In the genomic region with DNA sequence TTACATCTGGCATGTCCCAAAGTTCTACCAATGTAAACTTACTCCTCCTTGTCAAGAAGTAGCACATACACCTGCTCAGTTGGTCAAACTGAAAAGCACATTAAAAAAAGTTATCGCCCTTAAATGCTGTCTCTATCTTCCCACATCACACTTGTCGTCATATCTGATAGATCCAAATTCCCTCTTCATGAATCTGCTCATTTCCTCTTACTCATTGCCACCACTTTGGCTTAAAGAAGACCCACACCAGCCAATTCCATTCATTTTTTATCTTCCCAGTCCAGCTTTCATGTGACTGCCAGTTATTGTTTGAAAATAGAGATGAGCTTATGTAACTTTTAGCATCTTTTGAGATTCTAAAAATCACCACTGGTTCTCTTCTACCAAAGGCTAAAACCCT, we compare ENCODE assay signal across 29 cellular contexts.
"Had no signal": no experiment of that assay in that cellular context is flagged by ENCODE, and none has a peak within 500 bp of the region (broad histone marks: within the 10 kb centered on the region; RNA-seq: fewer than 3 reads in every experiment).

No MANE protein-coding gene starts in this region.

- H3K9me3 Mint-ChIP-seq: activated B cell treated with CpG ODN at 0.5 μM for 24 hours; activated naive CD8-positive, alpha-beta T cell treated with anti-CD3 and anti-CD28 coated beads, Interleukin-2, amount 10 ng/mL, durations not matched to agents 7 days and 5 days; dendritic cell treated with granulocyte-macrophage colony-stimulating factor and Interleukin-4, amounts not matched to agents 40 ng/mL and 50 ng/mL, for 4 days had no signal

- DNase-seq: activated B cell treated with CpG ODN at 0.5 μM for 24 hours; activated CD4-positive, alpha-beta T cell treated with anti-CD3 and anti-CD28 coated beads for 36 hours; activated CD4-positive, alpha-beta T cell treated with anti-CD3 and anti-CD28 coated beads, Interleukin-2, amount 50 U/mL, for 4 hours; activated CD8-positive, alpha-beta memory T cell treated with anti-CD3 and anti-CD28 coated beads for 24 hours; activated CD8-positive, alpha-beta memory T cell treated with anti-CD3 and anti-CD28 coated beads, Interleukin-2, amount 50 U/mL, for 4 hours; activated naive CD8-positive, alpha-beta T cell treated with anti-CD3 and anti-CD28 coated beads, Interleukin-2, amount 10 ng/mL, durations not matched to agents 7 days and 5 days; activated T-cell treated with anti-CD3 and anti-CD28 coated beads, Interleukin-2, amount 50 U/mL, for 24 hours; amniotic stem cell; body of pancreas; effector CD4-positive, alpha-beta T cell; foreskin keratinocyte; kidney; lower lobe of right lung; naive B cell; occipital lobe; posterior cingulate gyrus; right lobe of liver; small intestine; stimulated activated CD4-positive, alpha-beta T cell treated with anti-CD3 and anti-CD28 coated beads, Interleukin-2, amount 100 ng/mL, for 24 hours; stimulated activated naive CD8-positive, alpha-beta T cell treated with anti-CD3 and anti-CD28 coated beads, Interleukin-15, amount 100 ng/mL, for 72 hours; T1000; uterus had no signal

- H3K27ac ChIP-seq: body of pancreas, foreskin keratinocyte, lower lobe of right lung, right lobe of liver, suprapubic skin, tibial nerve, uterus had no signal

- H3K36me3 ChIP-seq: lower lobe of right lung, right lobe of liver, suprapubic skin, tibial nerve, uterus had no signal

- H3K27ac Mint-ChIP-seq: activated B cell treated with CpG ODN at 0.5 μM for 24 hours; activated CD4-positive, alpha-beta T cell treated with anti-CD3 and anti-CD28 coated beads for 36 hours; activated naive CD8-positive, alpha-beta T cell treated with anti-CD3 and anti-CD28 coated beads, Interleukin-2, amount 10 ng/mL, durations not matched to agents 7 days and 5 days; activated T-cell treated with anti-CD3 and anti-CD28 coated beads, Interleukin-2, amount 50 U/mL, for 24 hours; activated T-helper 17 cell treated with anti-CD3 and anti-CD28 coated beads, Interleukin-2, amount 50 U/mL, for 72 hours; dendritic cell treated with granulocyte-macrophage colony-stimulating factor and Interleukin-4, amounts not matched to agents 40 ng/mL and 50 ng/mL, for 4 days; naive B cell; stimulated activated effector memory CD8-positive, alpha-beta T cell treated with anti-CD3 and anti-CD28 coated beads, Interleukin-12 subunit alpha, Interleukin-12 subunit beta, amount 100 ng/mL, for 72 hours; stimulated activated naive CD8-positive, alpha-beta T cell treated with anti-CD3 and anti-CD28 coated beads, Interleukin-15, amount 100 ng/mL, for 72 hours had no signal

- H3K36me3 Mint-ChIP-seq: activated naive CD8-positive, alpha-beta T cell treated with anti-CD3 and anti-CD28 coated beads, Interleukin-2, amount 10 ng/mL, durations not matched to agents 7 days and 5 days; naive B cell; stimulated activated effector memory CD8-positive, alpha-beta T cell treated with anti-CD3 and anti-CD28 coated beads, Interleukin-12 subunit alpha, Interleukin-12 subunit beta, amount 100 ng/mL, for 72 hours had no signal

- ATAC-seq: activated CD4-positive, alpha-beta T cell treated with anti-CD3 and anti-CD28 coated beads for 36 hours; activated T-helper 17 cell treated with anti-CD3 and anti-CD28 coated beads, Interleukin-2, amount 50 U/mL, for 72 hours; body of pancreas; foreskin keratinocyte; left lobe of liver; lower lobe of right lung; right lobe of liver; stimulated activated naive CD8-positive, alpha-beta T cell treated with anti-CD3 and anti-CD28 coated beads, Interleukin-15, amount 100 ng/mL, for 72 hours had no signal

- H3K4me1 ChIP-seq: body of pancreas, foreskin keratinocyte, lower lobe of right lung, right lobe of liver, suprapubic skin, tibial nerve, uterus had no signal

- H3K9me3 ChIP-seq: body of pancreas, lower lobe of right lung, right lobe of liver, suprapubic skin, tibial nerve, uterus had no signal

- FAIRE-seq: endometrium, kidney, small intestine had no signal

- H3K27me3 ChIP-seq: body of pancreas, foreskin keratinocyte, right lobe of liver, suprapubic skin, tibial nerve, uterus had no signal

- H3K4me3 ChIP-seq: body of pancreas, lower lobe of right lung, right lobe of liver, suprapubic skin, tibial nerve, uterus had no signal
